ENCODE assay signal across 18 cellular contexts in the genomic region with DNA sequence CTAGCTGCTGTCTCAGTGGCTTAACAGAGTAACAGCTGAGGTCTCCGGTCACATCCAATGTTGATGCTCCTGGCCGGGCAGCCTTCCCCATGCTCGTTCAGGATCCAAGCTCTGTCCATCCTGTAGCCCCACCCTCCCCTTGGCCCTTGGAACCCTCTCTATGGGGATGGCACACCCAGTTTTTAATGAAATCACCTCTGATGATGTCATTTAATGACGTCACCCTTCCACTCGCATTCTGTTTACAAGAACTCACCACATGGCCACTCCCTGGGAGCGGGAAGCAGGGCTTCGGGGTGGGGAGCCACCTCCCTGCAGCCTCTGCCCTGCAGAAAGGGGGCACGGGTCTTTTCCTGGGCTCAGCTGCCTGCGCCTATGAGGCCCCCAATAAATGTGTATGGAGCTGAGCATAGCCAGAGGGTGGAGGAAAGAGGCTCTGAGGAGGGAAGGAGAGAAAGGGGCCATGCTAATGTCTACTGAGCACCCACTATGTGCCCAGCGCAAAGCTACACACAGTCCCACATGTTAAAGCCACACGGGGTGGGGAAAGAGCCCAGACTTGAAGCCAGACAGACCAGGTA.
DNase-seq lines count a peak whose midpoint lies in the region; FAIRE-seq and TF ChIP-seq lines count a peak whose summit lies in the region.
"Had no signal": no experiment of that assay in that cellular context is flagged by ENCODE, and none has a peak within 500 bp of the region (broad histone marks: within the 10 kb centered on the region; RNA-seq: fewer than 3 reads in every experiment).

No MANE protein-coding gene starts in this region.

- no peak overlapping the region for H3K4me3 Mint-ChIP-seq in neural progenitor cell
- H3K4me3 Mint-ChIP-seq: activated B cell treated with CpG ODN at 0.5 μM for 24 hours had no signal

- TF ChIP-seq RAD21 in H1 (IDR thresholded peaks at IDR 0.05 in 1 of 2, conservative IDR thresholded peaks at IDR 0.05 in 1 of 2; ENCODE audit: low read depth in 2 of 2, low read length in 2 of 2), result no peak

- no peak overlapping the region for H3K4ac ChIP-seq in H1 (replicated peaks; ENCODE audit: insufficient read length, low read depth, low read length)

- no peaks in the 10 kb centered on the region for H3K79me1 ChIP-seq in H1 (ENCODE audit: low read depth, low read length)

- peaks cover 0 to 3% (median 0%) of the 10 kb centered on the region in 4 experiments; a peak in 2 of 7 replicates for H3K4me1 ChIP-seq in H1 (replicated peaks in 1 of 4; ENCODE audit: control insufficient read depth in 3 of 4, insufficient read depth in 4 of 4, low read length in 3 of 4)
- no peaks in the 10 kb centered on the region for H3K4me1 ChIP-seq in neural progenitor cell
- no peaks in the 10 kb centered on the region for H3K4me1 ChIP-seq in smooth muscle cell (ENCODE audit: low read depth)
- H3K4me1 ChIP-seq: parathyroid adenoma had no signal

- TF ChIP-seq CTCF in H1 (IDR thresholded peaks at IDR 0.05; ENCODE audit: control extremely low read depth in 1 of 3, insufficient read depth in 1 of 3, low read depth in 1 of 3, low read length in 3 of 3) (no peak), neural progenitor cell (IDR thresholded peaks at IDR 0.05) (no peak), smooth muscle cell (IDR thresholded peaks at IDR 0.05; ENCODE audit: borderline replicate concordance, insufficient read depth, poor library complexity, severe bottlenecking) (no peak)

- H3F3A ChIP-seq in neural progenitor cell (ENCODE audit: low read depth) (no peaks in the 10 kb centered on the region), smooth muscle cell (ENCODE audit: low read depth) (no peaks in the 10 kb centered on the region)

- 0 out of 2 replicates have a peak overlapping the region, but pooled peaks have one; percentile 45 for H4K8ac ChIP-seq in H1 (ENCODE audit: extremely low read depth, insufficient read depth, low read length)

- no peak overlapping the region for H2AK5ac ChIP-seq in H1 (ENCODE audit: low read depth, low read length)

- H2BK20ac ChIP-seq in H1 (ENCODE audit: low read length), result no peak overlapping the region

- no peak overlapping the region for H2BK5ac ChIP-seq in H1 (ENCODE audit: low read depth, low read length)

- H3K23ac ChIP-seq in H1 (ENCODE audit: insufficient read length), result no peak overlapping the region

- no peaks in the 10 kb centered on the region for H3K36me3 Mint-ChIP-seq in neural progenitor cell

- no peak overlapping the region for H3K56ac ChIP-seq in H1 (replicated peaks; ENCODE audit: insufficient read length, low read depth, low read length)

- FAIRE-seq in H1 (lab: Jason Lieb, UNC), result no peak

- no peak overlapping the region for H2AFZ ChIP-seq in H1 (ENCODE audit: low read length)
- H2AFZ ChIP-seq in neural progenitor cell (replicated peaks), result no peak overlapping the region
- no peak overlapping the region for H2AFZ ChIP-seq in smooth muscle cell (ENCODE audit: low read depth)
- H2AFZ ChIP-seq: parathyroid adenoma had no signal

- H4K20me1 ChIP-seq in H1 (replicated peaks in 1 of 2; ENCODE audit: control insufficient read depth in 1 of 2, insufficient read depth in 2 of 2, low read length in 2 of 2), result no peaks in the 10 kb centered on the region
- no peaks in the 10 kb centered on the region for H4K20me1 ChIP-seq in neural progenitor cell (ENCODE audit: low read depth)
- H4K20me1 ChIP-seq in smooth muscle cell (ENCODE audit: low read depth), result no peaks in the 10 kb centered on the region

- no peak for TF ChIP-seq EP300 in H1 (IDR thresholded peaks at IDR 0.05; ENCODE audit: borderline replicate concordance in 1 of 2, low read depth in 2 of 2, low read length in 2 of 2)

- no peak overlapping the region for H3K18ac ChIP-seq in H1 (ENCODE audit: extremely low read depth, low read length)

- no peak overlapping the region for H4K91ac ChIP-seq in H1 (replicated peaks; ENCODE audit: insufficient read length, low read length)

- H3K4me2 ChIP-seq in H1 (ENCODE audit: insufficient read depth in 1 of 2, low read depth in 2 of 2, low read length in 2 of 2) (no peak overlapping the region), neural progenitor cell (no peak overlapping the region), smooth muscle cell (no peak overlapping the region)

- H3K27me3 ChIP-seq in H1 (replicated peaks in 1 of 4; ENCODE audit: control insufficient read depth in 3 of 4, extremely low read depth in 1 of 4, insufficient read depth in 3 of 4, low read length in 3 of 4), result no peaks in the 10 kb centered on the region
- no peaks in the 10 kb centered on the region for H3K27me3 ChIP-seq in neural progenitor cell
- H3K27me3 ChIP-seq in smooth muscle cell (ENCODE audit: low read depth), result no peaks in the 10 kb centered on the region
- H3K27me3 ChIP-seq: tibial artery had no signal

- H3K9me3 Mint-ChIP-seq in neural progenitor cell, result no peaks in the 10 kb centered on the region

- H3K9ac ChIP-seq in H1 (replicated peaks in 1 of 4; ENCODE audit: extremely low read depth in 1 of 4, low read depth in 3 of 4, low read length in 3 of 4), result no peak overlapping the region
- H3K9ac ChIP-seq in neural progenitor cell, result no peak overlapping the region
- H3K9ac ChIP-seq in smooth muscle cell (ENCODE audit: low read depth), result no peak overlapping the region
- H3K9ac ChIP-seq: parathyroid adenoma had no signal

- H3K27ac ChIP-seq in H1 (ENCODE audit: low read depth, low read length) (no peak overlapping the region), neural progenitor cell (no peak overlapping the region), smooth muscle cell (ENCODE audit: low read depth) (no peak overlapping the region)
- H3K27ac ChIP-seq: parathyroid adenoma, tibial artery had no signal

- H3K9me3 ChIP-seq in H1 (ENCODE audit: insufficient read depth in 2 of 2, low read depth in 1 of 2, low read length in 1 of 2) (no peaks in the 10 kb centered on the region), neural progenitor cell (ENCODE audit: low read depth) (no peaks in the 10 kb centered on the region), smooth muscle cell (replicated peaks; ENCODE audit: low read depth) (no peaks in the 10 kb centered on the region)
- H3K9me3 ChIP-seq: tibial artery had no signal

- H2BK12ac ChIP-seq in H1 (ENCODE audit: low read depth, low read length), result no peak overlapping the region

- H3K23me2 ChIP-seq in H1 (ENCODE audit: low read depth, low read length), result no peaks in the 10 kb centered on the region

- H3K4me3 ChIP-seq in H1 (ENCODE audit: extremely low read depth in 1 of 4, insufficient read depth in 2 of 4, low read depth in 3 of 4, low read length in 4 of 4) (no peak overlapping the region), neural progenitor cell (no peak overlapping the region), smooth muscle cell (no peak overlapping the region)
- H3K4me3 ChIP-seq: tibial artery had no signal

- 86% methylated on average over 11 of the region's 11 CpGs; no CpG with 5 or more reads in 1 of the 2 experiments for WGBS in H1 (ENCODE audit: extremely low coverage in 1 of 2, insufficient coverage in 1 of 2, insufficient read length in 1 of 2, insufficient replicate concordance in 2 of 2, low coverage in 1 of 2, low lambda C conversion rate in 2 of 2, missing lambda C conversion rate in 1 of 2), 2 experiments
- 66% methylated on average over 11 of the region's 11 CpGs for WGBS in smooth muscle cell (ENCODE audit: low lambda C conversion rate)

- TF ChIP-seq POLR2A in H1 (IDR thresholded peaks at IDR 0.05; ENCODE audit: control extremely low read depth in 1 of 2, low read depth in 2 of 2, low read length in 2 of 2), result no peak

- peaks cover 2% of the 10 kb centered on the region for H3K27me3 Mint-ChIP-seq in neural progenitor cell (ENCODE audit: insufficient read depth, low read depth)

- POLR2A ChIA-PET in H1 (lab: Charles Lee; ENCODE audit: partially characterized antibody), result no interaction called here

- CTCF ChIA-PET in H1 (lab: Charles Lee; ENCODE audit: partially characterized antibody), result interaction anchor here (0.6 to 1.2 kb wide), 3 partner anchors 27 to 375 kb away, joined by 3 to 4 read pairs (median 4); no protein-coding TSS in a partner anchor

- H2BK120ac ChIP-seq in H1 (replicated peaks; ENCODE audit: low read depth, low read length), result no peak overlapping the region

- no peak overlapping the region for H3K27ac Mint-ChIP-seq in neural progenitor cell
- H3K27ac Mint-ChIP-seq: activated B cell treated with CpG ODN at 0.5 μM for 24 hours had no signal

- peaks cover 5% of the 10 kb centered on the region for H3K4me1 Mint-ChIP-seq in neural progenitor cell
- H3K4me1 Mint-ChIP-seq: activated B cell treated with CpG ODN at 0.5 μM for 24 hours had no signal

- DNase-seq in CD1c-positive myeloid dendritic cell (ENCODE audit: extremely low spot score) (peak; percentile 57), M059J (ENCODE audit: low read depth) (peak; percentile 28), H1 (ENCODE audit: low read depth in 1 of 2, low spot score in 2 of 2) (no peak), mesenteric fat pad (ENCODE audit: low spot score) (peak; percentile 49), NCI-H2196 (lab: John Stamatoyannopoulos, UW; ENCODE audit: unreplicated experiment) (no peak), neural progenitor cell (ENCODE audit: low spot score) (no peak), smooth muscle cell (lab: John Stamatoyannopoulos, UW; ENCODE audit: unreplicated experiment) (no peak), GOT3 (lab: John Stamatoyannopoulos, UW) (no peak)
- DNase-seq: activated B cell treated with CpG ODN at 0.5 μM for 24 hours, activated gamma-delta T cell, amygdala, Calu3, cerebellar nuclear complex, HCEC 1CT, NCI-H446, SIG-M5 had no signal

- H3K79me2 ChIP-seq in H1 (ENCODE audit: control insufficient read depth in 1 of 2, insufficient read depth in 2 of 2, low read length in 2 of 2), result no peaks in the 10 kb centered on the region
- H3K79me2 ChIP-seq in neural progenitor cell (ENCODE audit: low read depth), result no peaks in the 10 kb centered on the region
- no peaks in the 10 kb centered on the region for H3K79me2 ChIP-seq in smooth muscle cell (ENCODE audit: low read depth)
- H3K79me2 ChIP-seq: parathyroid adenoma had no signal

- H3K14ac ChIP-seq in H1 (ENCODE audit: insufficient read length), result no peak overlapping the region

- H3K36me3 ChIP-seq in H1 (ENCODE audit: control insufficient read depth in 2 of 4, insufficient read depth in 4 of 4, low read length in 3 of 4) (no peaks in the 10 kb centered on the region), neural progenitor cell (no peaks in the 10 kb centered on the region), smooth muscle cell (ENCODE audit: low read depth) (no peaks in the 10 kb centered on the region)
- H3K36me3 ChIP-seq: tibial artery had no signal

- H2BK15ac ChIP-seq in H1 (ENCODE audit: low read length), result no peak overlapping the region

- H4K5ac ChIP-seq in H1 (ENCODE audit: insufficient read length, low read depth, low read length), result no peak overlapping the region

TF ChIP-seq in H1, 55 proteins besides CTCF, POLR2A, EP300 and RAD21 (continues in another document):
- no peak for TF ChIP-seq POU5F1 (IDR thresholded peaks at IDR 0.05; ENCODE audit: low read depth, low read length)
- no peak for TF ChIP-seq RFX5 (IDR thresholded peaks at IDR 0.05; ENCODE audit: borderline replicate concordance, low read depth, low read length)
- TF ChIP-seq BACH1 (IDR thresholded peaks at IDR 0.05; ENCODE audit: low read length), result no peak
- no peak for TF ChIP-seq SRF (IDR thresholded peaks at IDR 0.05; ENCODE audit: low read depth, low read length)
- no peak for TF ChIP-seq GTF2F1 (IDR thresholded peaks at IDR 0.05; ENCODE audit: borderline replicate concordance, low read depth, low read length)
- TF ChIP-seq SIX5 (IDR thresholded peaks at IDR 0.05; ENCODE audit: low read depth, low read length), result no peak

Comparison
In these comparisons a context has a peak if more than half of its experiments do, and no peak if none do; other contexts are left out.
1. DNase-seq: peak in CD1c-positive myeloid dendritic cell (single experiment), M059J (single experiment) and mesenteric fat pad (single experiment); none in H1 (0 of 2), NCI-H2196 (single experiment), neural progenitor cell (single experiment), smooth muscle cell (single experiment) and GOT3 (single experiment).